Comparison of ENCODE assay signal across 1 cellular context in genomic region chr6:139247618-139248017, GRCh38.
TF ChIP-seq lines count a peak whose summit lies in the region.

No MANE protein-coding gene starts in this region.

TF ChIP-seq in HepG2, 621 proteins besides CTCF, POLR2A, EP300 and RAD21 (continued from another document):
- no peak for TF ChIP-seq ZIK1 (CRISPR knock-in tag; IDR thresholded peaks at IDR 0.05; ENCODE audit: borderline replicate concordance, low read depth)
- TF ChIP-seq MED1 (CRISPR knock-in tag; IDR thresholded peaks at IDR 0.05): peak; percentile 21; the same call in 1 of the 2 replicates
- TF ChIP-seq ZNF496 (CRISPR knock-in tag; IDR thresholded peaks at IDR 0.05; ENCODE audit: insufficient replicate concordance): no peak
- no peak for TF ChIP-seq ZNF160 (CRISPR knock-in tag; IDR thresholded peaks at IDR 0.05)
- 0 out of 2 replicates have a peak, but pooled peaks have one; percentile 14 for TF ChIP-seq AHDC1 (CRISPR knock-in tag; IDR thresholded peaks at IDR 0.05; ENCODE audit: borderline replicate concordance)
- TF ChIP-seq FOXA3 (CRISPR knock-in tag; IDR thresholded peaks at IDR 0.05): 0 out of 2 replicates have a peak, but pooled peaks have one; percentile 16
- no peak for TF ChIP-seq LRRFIP1 (CRISPR knock-in tag; conservative IDR thresholded peaks at IDR 0.05)
- TF ChIP-seq SCMH1 (CRISPR knock-in tag; IDR thresholded peaks at IDR 0.05; ENCODE audit: borderline replicate concordance): no peak
- 0 out of 2 replicates have a peak, but pooled peaks have one; percentile 43 for TF ChIP-seq MIXL1 (CRISPR knock-in tag; IDR thresholded peaks at IDR 0.05)
- TF ChIP-seq ARNT (IDR thresholded peaks at IDR 0.05): no peak
- TF ChIP-seq ZSCAN22 (CRISPR knock-in tag; IDR thresholded peaks at IDR 0.05): no peak
- TF ChIP-seq XRCC5 (optimal IDR thresholded peaks at IDR 0.05; ENCODE audit: low read length): no peak
- TF ChIP-seq ZNF670 (CRISPR knock-in tag; IDR thresholded peaks at IDR 0.05; ENCODE audit: borderline replicate concordance): no peak
- 0 out of 2 replicates have a peak, but pooled peaks have one; percentile 47 for TF ChIP-seq PAXIP1 (CRISPR knock-in tag; conservative IDR thresholded peaks at IDR 0.05)
- TF ChIP-seq HNF4G (IDR thresholded peaks at IDR 0.05; ENCODE audit: borderline replicate concordance, low read depth, low read length): no peak
- no peak for TF ChIP-seq HNF4G (CRISPR knock-in tag; IDR thresholded peaks at IDR 0.05; ENCODE audit: borderline replicate concordance, low read depth)
- TF ChIP-seq ARID5B (CRISPR knock-in tag; IDR thresholded peaks at IDR 0.05): peak; percentile 25; the same call in 1 of the 2 replicates
- TF ChIP-seq ZMYM4 (CRISPR knock-in tag; IDR thresholded peaks at IDR 0.05): no peak
- TF ChIP-seq GABPA (IDR thresholded peaks at IDR 0.05; ENCODE audit: low read depth, low read length): no peak
- peak; percentile 53 for TF ChIP-seq GABPA (CRISPR knock-in tag; IDR thresholded peaks at IDR 0.05; ENCODE audit: low read depth)
- no peak for TF ChIP-seq GTF2F1 (IDR thresholded peaks at IDR 0.05; ENCODE audit: low read length)
